Comparison of ENCODE assay signal across 8 cellular contexts in genomic region chr12:47361389-47362031, GRCh38.
DNase-seq lines count a peak whose midpoint lies in the region; ATAC-seq, FAIRE-seq and TF ChIP-seq lines count a peak whose summit lies in the region.

No MANE protein-coding gene starts in this region.

- H3K9me3 ChIP-seq in neutrophil, result no peaks in the 10 kb centered on the region

- peak; percentile 92 for FAIRE-seq in GM19239 (lab: Jason Lieb, UNC)

- no peaks in the 10 kb centered on the region for H3K36me3 ChIP-seq in neutrophil

- peak overlapping the region; percentile 68 for H3K4me3 Mint-ChIP-seq in central memory CD8-positive, alpha-beta T cell

- peak; percentile 47 for ATAC-seq in HG03060 (IDR thresholded peaks at IDR 0.05; ENCODE audit: low read depth, unreplicated experiment)
- ATAC-seq in central memory CD8-positive, alpha-beta T cell (replicated peaks; ENCODE audit: extremely low read depth, poor library complexity, severe bottlenecking), result peak; percentile 57

- peaks cover 52% of the 10 kb centered on the region for H3K4me1 Mint-ChIP-seq in central memory CD8-positive, alpha-beta T cell

- H3K27ac ChIP-seq in neutrophil, result peak overlapping the region; percentile 94

- DNase-seq in GM19239 (ENCODE audit: insufficient read length, low spot score) (peak; percentile 25), T-helper 1 cell (peak; percentile 4 to 83 (median 13)), SIG-M5 (lab: John Stamatoyannopoulos, UW) (no peak), NCI-H128 (lab: John Stamatoyannopoulos, UW; ENCODE audit: unreplicated experiment) (no peak), mesenteric fat pad (ENCODE audit: low spot score) (no peak)
- DNase-seq in central memory CD8-positive, alpha-beta T cell (ENCODE audit: low spot score in 2 of 2), result peak in 1 of 2 donors; percentile 21

- no peaks in the 10 kb centered on the region for H3K9me3 Mint-ChIP-seq in central memory CD8-positive, alpha-beta T cell

- no peaks in the 10 kb centered on the region for H3K27me3 Mint-ChIP-seq in central memory CD8-positive, alpha-beta T cell

- peaks cover 5% of the 10 kb centered on the region for H3K36me3 Mint-ChIP-seq in central memory CD8-positive, alpha-beta T cell (ENCODE audit: insufficient read depth)

- H3K27ac Mint-ChIP-seq in central memory CD8-positive, alpha-beta T cell (ENCODE audit: low read depth), result peak overlapping the region; percentile 88

- H3K4me1 ChIP-seq in neutrophil (ENCODE audit: control insufficient read depth in 1 of 2, insufficient read depth in 1 of 2, low read depth in 1 of 2, low read length in 1 of 2), result peaks cover 39 to 51% of the 10 kb centered on the region in 2 experiments

- no peaks in the 10 kb centered on the region for H3K27me3 ChIP-seq in neutrophil

- H3K4me3 ChIP-seq in neutrophil (ENCODE audit: low read depth in 1 of 2, low read length in 1 of 2), result peak overlapping the region; percentile 22 to 29

- no peak for TF ChIP-seq CTCF in neutrophil (IDR thresholded peaks at IDR 0.05)

Comparison
In these comparisons a context has a peak if more than half of its experiments do, and no peak if none do; other contexts are left out.
1. DNase-seq: peak in GM19239 (single experiment) and T-helper 1 cell (5 of 5); none in SIG-M5 (single experiment), NCI-H128 (single experiment) and mesenteric fat pad (single experiment).